ENCODE assay signal across 9 cellular contexts in the genomic region with DNA sequence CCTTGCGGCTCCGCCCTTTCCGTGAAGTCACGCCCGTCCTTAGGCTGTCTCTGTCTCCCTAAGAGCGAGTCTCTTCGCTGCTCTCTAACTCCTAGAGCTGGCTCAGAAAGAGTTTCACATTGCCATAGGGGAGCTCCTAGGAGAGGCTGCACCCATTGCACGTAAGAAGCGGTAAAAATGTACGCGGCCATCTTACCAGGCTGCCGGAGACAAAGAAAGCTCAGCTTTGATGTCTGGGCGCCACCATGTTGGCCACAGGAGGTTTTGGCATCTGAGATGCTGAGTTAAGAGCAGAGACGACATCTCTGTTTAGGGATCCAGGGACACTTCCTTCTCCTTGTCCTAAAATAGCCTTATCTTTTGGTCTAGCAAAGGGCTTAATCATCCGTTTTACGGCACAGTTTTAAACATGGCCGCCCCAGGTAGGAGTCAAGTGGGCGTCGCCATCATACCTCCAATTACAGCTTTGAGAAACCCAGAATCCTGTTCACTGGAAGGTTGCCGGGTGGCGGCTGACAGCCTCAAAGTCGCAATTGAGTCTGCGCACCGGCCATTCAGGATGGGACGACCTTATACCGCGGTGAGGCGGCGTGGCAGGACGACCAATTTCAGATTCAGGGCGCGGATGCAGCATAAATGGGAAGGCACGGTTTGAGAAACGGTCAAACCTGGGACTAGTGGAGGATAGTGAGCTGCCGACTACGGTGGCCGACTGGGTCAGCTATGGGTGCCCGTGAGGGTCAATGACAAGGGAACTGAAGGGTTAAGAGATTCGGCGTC. TPM values are rescaled to one million over a fixed set of nuclear protein-coding genes. Genes with fewer than 3 reads are reported as not detected.
A peak's percentile ranks its signal among the peaks of the same experiment; 100 is the strongest.
DNase-seq lines count a peak whose midpoint lies in the region; ATAC-seq, FAIRE-seq and TF ChIP-seq lines count a peak whose summit lies in the region.
"Had no signal": no experiment of that assay in that cellular context is flagged by ENCODE, and none has a peak within 500 bp of the region (broad histone marks: within the 10 kb centered on the region; RNA-seq: fewer than 3 reads in every experiment).

A gene (plus strand): TSS at position 553 of the 780 bp plus-strand sequence. CDS start 16,501 bp downstream, outside the sequence.

- H3K9ac ChIP-seq in endothelial cell of umbilical vein (replicated peaks; ENCODE audit: extremely low read depth, insufficient read depth, low read length), result peak within 1 kb of the TSS; percentile 72

- H3K27me3 ChIP-seq in BJ (ENCODE audit: control insufficient read depth, insufficient read depth, low read length), result no peaks in the 10 kb centered on the region
- H3K27me3 ChIP-seq in endothelial cell of umbilical vein (ENCODE audit: control insufficient read depth in 2 of 2, insufficient read depth in 2 of 2, low read length in 2 of 2), result no peaks in the 10 kb centered on the region

- POLR2A ChIA-PET in BJ (lab: Charles Lee) (no interaction called here), endothelial cell of umbilical vein (lab: Charles Lee) (interaction anchor here (0.5 kb wide), 1 partner anchor 187 kb away, joined by 3 read pairs; no protein-coding TSS in a partner anchor)

- DNase-seq in BJ (ENCODE audit: low read depth) (peak; percentile 16), NCI-H510A (lab: John Stamatoyannopoulos, UW) (peak; percentile 78), endothelial cell of umbilical vein (ENCODE audit: low read depth, low spot score) (peak; percentile 28), midbrain (lab: John Stamatoyannopoulos, UW) (peak; percentile 84), SKM-1 (lab: John Stamatoyannopoulos, UW; ENCODE audit: unreplicated experiment) (no peak)
- DNase-seq in activated CD8-positive, alpha-beta memory T cell treated with anti-CD3 and anti-CD28 coated beads, Interleukin-2, amount 10 ng/mL, durations not matched to agents 7 days and 5 days, result peak; percentile 87
- peak; percentile 59 for DNase-seq in stimulated activated CD8-positive, alpha-beta memory T cell treated with anti-CD3 and anti-CD28 coated beads, Interleukin-12 subunit alpha, Interleukin-12 subunit beta, amount 100 ng/mL, for 4 hours (ENCODE audit: low read depth)

- H3K4me3 ChIP-seq in BJ (ENCODE audit: low read depth, low read length) (peak within 1 kb of the TSS; percentile 73), endothelial cell of umbilical vein (replicated peaks in 1 of 3; ENCODE audit: insufficient read depth in 1 of 3, low read depth in 1 of 3, low read length in 3 of 3) (peak within 1 kb of the TSS; percentile 5 to 79 (median 37))

- no peak for FAIRE-seq in endothelial cell of umbilical vein (lab: Jason Lieb, UNC)

- H3K36me3 Mint-ChIP-seq in activated CD8-positive, alpha-beta memory T cell treated with anti-CD3 and anti-CD28 coated beads, Interleukin-2, amount 10 ng/mL, durations not matched to agents 7 days and 5 days, result peaks cover 36% of the 10 kb centered on the region

- intact Hi-C loops in endothelial cell of umbilical vein (cut with micrococcal nuclease), result loop anchor here (2.0 kb wide), 1 partner anchor 40 kb away; a partner anchor contains a TSS

- TF ChIP-seq CTCF in BJ (IDR thresholded peaks at IDR 0.05; ENCODE audit: insufficient read depth, low read depth, low read length), result no peak
- no peak for TF ChIP-seq CTCF in endothelial cell of umbilical vein (IDR thresholded peaks at IDR 0.05; ENCODE audit: extremely low read depth in 1 of 2, insufficient read depth in 1 of 2, low read depth in 1 of 2, low read length in 2 of 2)

- no peaks in the 10 kb centered on the region for H3K4me1 ChIP-seq in endothelial cell of umbilical vein (ENCODE audit: control insufficient read depth, extremely low read depth, insufficient read depth, low read length)

- H3K36me3 ChIP-seq in BJ (ENCODE audit: control insufficient read depth, insufficient read depth, low read length) (no peaks in the 10 kb centered on the region), endothelial cell of umbilical vein (ENCODE audit: control insufficient read depth in 2 of 2, extremely low read depth in 1 of 2, insufficient read depth in 2 of 2, low read length in 2 of 2) (no peaks in the 10 kb centered on the region)

- CTCF ChIA-PET in BJ (lab: Yijun Ruan, JAX), result no interaction called here
- CTCF ChIA-PET in activated CD8-positive, alpha-beta memory T cell treated with anti-CD3 and anti-CD28 coated beads, Interleukin-2, amount 10 ng/mL, durations not matched to agents 7 days and 5 days (lab: Charles Lee), result interaction anchor here (1.0 to 1.9 kb wide), 5 partner anchors 37 to 189 kb away, joined by 3 to 10 read pairs (median 4); a partner anchor contains a TSS
- CTCF ChIA-PET in endothelial cell of umbilical vein (lab: Charles Lee), result no interaction called here

- no peaks in the 10 kb centered on the region for H4K20me1 ChIP-seq in endothelial cell of umbilical vein (replicated peaks; ENCODE audit: control insufficient read depth, extremely low read depth, insufficient read depth, low read length)

- H3K27ac Mint-ChIP-seq in activated CD8-positive, alpha-beta memory T cell treated with anti-CD3 and anti-CD28 coated beads, Interleukin-2, amount 10 ng/mL, durations not matched to agents 7 days and 5 days, result no peak within 1 kb of the TSS

- H3K4me3 Mint-ChIP-seq in activated CD8-positive, alpha-beta memory T cell treated with anti-CD3 and anti-CD28 coated beads, Interleukin-2, amount 10 ng/mL, durations not matched to agents 7 days and 5 days, result no peak within 1 kb of the TSS

- H3K27ac ChIP-seq in endothelial cell of umbilical vein (ENCODE audit: insufficient read depth, low read depth, low read length), result peak within 1 kb of the TSS; percentile 30

- H3K79me2 ChIP-seq in endothelial cell of umbilical vein (ENCODE audit: control insufficient read depth, insufficient read depth, low read length), result no peaks in the 10 kb centered on the region

- H2AFZ ChIP-seq in endothelial cell of umbilical vein (ENCODE audit: low read depth, low read length), result peak within 1 kb of the TSS; percentile 82

- H3K9me3 Mint-ChIP-seq in activated CD8-positive, alpha-beta memory T cell treated with anti-CD3 and anti-CD28 coated beads, Interleukin-2, amount 10 ng/mL, durations not matched to agents 7 days and 5 days (ENCODE audit: low read depth), result peaks cover 22% of the 10 kb centered on the region

- dilution Hi-C loops in endothelial cell of umbilical vein (cut with MboI; ENCODE audit: extremely low pct_ligation_motif_present, low sequenced_read_pairs), result no loop called here

- no peaks in the 10 kb centered on the region for H3K27me3 Mint-ChIP-seq in activated CD8-positive, alpha-beta memory T cell treated with anti-CD3 and anti-CD28 coated beads, Interleukin-2, amount 10 ng/mL, durations not matched to agents 7 days and 5 days

- no peaks in the 10 kb centered on the region for H3K4me1 Mint-ChIP-seq in activated CD8-positive, alpha-beta memory T cell treated with anti-CD3 and anti-CD28 coated beads, Interleukin-2, amount 10 ng/mL, durations not matched to agents 7 days and 5 days

- BruUV-seq in endothelial cell of umbilical vein (replicated peaks; lab: Mats Ljungman, UMichigan), result TSS peak; percentile 87

- H3K9me1 ChIP-seq in endothelial cell of umbilical vein (replicated peaks; ENCODE audit: control insufficient read depth, extremely low read depth, insufficient read depth, low read length), result no peaks in the 10 kb centered on the region

- ATAC-seq in GM21737 (IDR thresholded peaks at IDR 0.05; ENCODE audit: unreplicated experiment), result peak; percentile 67
- peak; percentile 90 for ATAC-seq in activated CD8-positive, alpha-beta memory T cell treated with anti-CD3 and anti-CD28 coated beads, Interleukin-2, amount 10 ng/mL, durations not matched to agents 7 days and 5 days
- ATAC-seq: HCT116 had no signal

- H3K9me3 ChIP-seq in endothelial cell of umbilical vein (replicated peaks; ENCODE audit: control insufficient read depth, insufficient read depth, low read length), result no peaks in the 10 kb centered on the region

- peak within 1 kb of the TSS; percentile 65 for H3K4me2 ChIP-seq in endothelial cell of umbilical vein (ENCODE audit: insufficient read depth, low read length)

- TF ChIP-seq POLR2A in endothelial cell of umbilical vein (IDR thresholded peaks at IDR 0.05; ENCODE audit: low read depth, low read length), result no peak

TF ChIP-seq in endothelial cell of umbilical vein, 7 proteins besides CTCF, POLR2A, EP300 and RAD21:
- TF ChIP-seq, protein P1, sequence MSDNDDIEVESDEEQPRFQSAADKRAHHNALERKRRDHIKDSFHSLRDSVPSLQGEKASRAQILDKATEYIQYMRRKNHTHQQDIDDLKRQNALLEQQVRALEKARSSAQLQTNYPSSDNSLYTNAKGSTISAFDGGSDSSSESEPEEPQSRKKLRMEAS (IDR thresholded peaks at IDR 0.05; ENCODE audit: insufficient read depth, insufficient read length), result no peak
- TF ChIP-seq POLR2AphosphoS5 (IDR thresholded peaks at IDR 0.05; ENCODE audit: insufficient read depth, low read depth, low read length) (no peak), EZH2 (IDR thresholded peaks at IDR 0.05; ENCODE audit: borderline replicate concordance, low read depth, low read length, severe bottlenecking) (no peak), MYC (IDR thresholded peaks at IDR 0.05; ENCODE audit: low read depth, low read length) (no peak), GATA2 (IDR thresholded peaks at IDR 0.05; ENCODE audit: insufficient read depth, insufficient read length, low read depth, low read length) (no peak), FOS (IDR thresholded peaks at IDR 0.05; ENCODE audit: borderline replicate concordance, insufficient read depth, low read length) (no peak), JUN (IDR thresholded peaks at IDR 0.05; ENCODE audit: borderline replicate concordance, insufficient read depth, insufficient read length, low read depth) (no peak)
TF ChIP-seq in endothelial cell of umbilical vein: peak in this region for 0.

RNA-seq across cellular contexts. Expression of the gene that starts here (rescaled TPM):
- polyA plus RNA-seq in BJ (2011; rRNA removed) (1.1 TPM in 2 replicates), endothelial cell of umbilical vein (0.37 and 0.40 TPM in 2 replicates)
- 1.2 and 2.5 TPM in 2 replicates for polyA minus RNA-seq in BJ (2011; rRNA and poly(A)+ RNA removed)
- total RNA-seq in activated CD8-positive, alpha-beta memory T cell treated with anti-CD3 and anti-CD28 coated beads, Interleukin-2, amount 10 ng/mL, durations not matched to agents 7 days and 5 days, result 1 to 10 TPM; 2.7 to 6.1 TPM
- total RNA-seq in endothelial cell of umbilical vein, result 0.78 and 3.8 TPM in 2 replicates
- polyA plus RNA-seq in endothelial cell of umbilical vein (2011; cell fraction: cytosol; rRNA removed), result 0.16 and 0.21 TPM in 2 replicates
- 1.5 TPM in 2 replicates for polyA plus RNA-seq in endothelial cell of umbilical vein (2011; cell fraction: nucleus; rRNA removed)
- 0.13 and 0.29 TPM in 2 replicates for polyA plus RNA-seq in endothelial cell of umbilical vein (2012)
- polyA minus RNA-seq in endothelial cell of umbilical vein, result 0.13 and 0.83 TPM in 2 replicates
- not detected for polyA minus RNA-seq in endothelial cell of umbilical vein (2011; cell fraction: cytosol; rRNA and poly(A)+ RNA removed)
- polyA minus RNA-seq in endothelial cell of umbilical vein (2011; cell fraction: nucleus; rRNA and poly(A)+ RNA removed), result 1.0 and 1.5 TPM in 2 replicates
